Comparison of ENCODE assay signal across 8 cellular contexts in the genomic region with DNA sequence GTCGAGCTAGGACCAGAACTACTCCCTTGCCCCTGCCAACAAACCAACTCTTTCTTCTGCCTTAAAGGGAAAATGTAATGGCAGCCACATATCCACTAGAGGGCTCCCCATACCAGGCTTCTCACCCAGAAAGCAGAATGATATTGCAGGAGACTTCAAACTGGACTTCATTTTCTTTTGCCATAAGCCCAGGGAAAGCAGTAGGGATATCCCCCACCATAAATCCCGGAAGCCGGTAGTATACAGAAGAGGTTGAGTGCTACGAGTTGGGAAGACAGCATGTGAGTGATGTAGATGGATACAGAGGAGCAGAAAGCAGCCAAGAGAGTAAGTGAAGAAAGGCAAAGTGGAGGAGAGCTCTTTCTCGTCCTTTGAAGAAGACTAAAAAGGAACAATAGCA. TPM values are rescaled to one million over a fixed set of nuclear protein-coding genes. Genes with fewer than 3 reads are reported as not detected.
A peak's percentile ranks its signal among the peaks of the same experiment; 100 is the strongest.
DNase-seq lines count a peak whose midpoint lies in the region; ATAC-seq lines count a peak whose summit lies in the region.

No MANE protein-coding gene starts in this region.

- H3K14ac ChIP-seq in trophoblast cell (ENCODE audit: low read length) = no peak overlapping the region

- intact Hi-C loops in activated naive CD4-positive, alpha-beta T cell treated with anti-CD3 and anti-CD28 coated beads for 36 hours (cut with micrococcal nuclease) = loop anchor here (1.0 to 2.0 kb wide), 3 partner anchors 157 to 444 kb away; no protein-coding TSS in a partner anchor
- intact Hi-C loops in aorta (cut with DNase I) = loop anchor here (1.0 to 5.0 kb wide), 3 partner anchors 157 to 258 kb away; no protein-coding TSS in a partner anchor

- H3K9me3 Mint-ChIP-seq in activated naive CD4-positive, alpha-beta T cell treated with anti-CD3 and anti-CD28 coated beads for 36 hours = peaks cover 9% of the 10 kb centered on the region

- ATAC-seq in aorta (ENCODE audit: low FRiP score) (peak; percentile 81), GM21515 (IDR thresholded peaks at IDR 0.05; ENCODE audit: unreplicated experiment) (no peak)

- no peak overlapping the region for H3K27ac Mint-ChIP-seq in activated naive CD4-positive, alpha-beta T cell treated with anti-CD3 and anti-CD28 coated beads for 36 hours

- no CpG with 5 or more reads among the region's 5 CpGs for WGBS in trophoblast cell (ENCODE audit: extremely low coverage, insufficient coverage, insufficient read length)
- WGBS in aorta, 2 donors = 6 to 7% methylated on average over 5 of the region's 5 CpGs

- H3K4me2 ChIP-seq in trophoblast cell (ENCODE audit: low read length) = no peak overlapping the region

- no peak overlapping the region for H3K9ac ChIP-seq in trophoblast cell (ENCODE audit: low read length)

- no peaks in the 10 kb centered on the region for H3K79me2 ChIP-seq in trophoblast cell (ENCODE audit: control insufficient read depth, insufficient read depth, low read length, poor library complexity)

- no peak overlapping the region for H3K18ac ChIP-seq in trophoblast cell (ENCODE audit: low read length)

- CTCF ChIA-PET in activated naive CD4-positive, alpha-beta T cell treated with anti-CD3 and anti-CD28 coated beads for 36 hours (lab: Charles Lee) = interaction anchor here (0.6 to 4.7 kb wide), 32 partner anchors 10 to 267 kb away, joined by 3 to 93 read pairs (median 4); partner anchors contain the start of genes LGALS12, PLAAT4 and PLAAT5

- H3K4ac ChIP-seq in trophoblast cell (ENCODE audit: low read depth, low read length) = no peak overlapping the region

- H3K36me3 Mint-ChIP-seq in activated naive CD4-positive, alpha-beta T cell treated with anti-CD3 and anti-CD28 coated beads for 36 hours (ENCODE audit: low read depth) = no peaks in the 10 kb centered on the region

- H2AFZ ChIP-seq in trophoblast cell (ENCODE audit: insufficient read depth, low read length, poor library complexity) = no peak overlapping the region

- no peaks in the 10 kb centered on the region for H3K79me1 ChIP-seq in trophoblast cell (ENCODE audit: low read length)

- no peak overlapping the region for H3K4me3 Mint-ChIP-seq in activated naive CD4-positive, alpha-beta T cell treated with anti-CD3 and anti-CD28 coated beads for 36 hours

- no peak overlapping the region for H2BK5ac ChIP-seq in trophoblast cell (ENCODE audit: low read depth, low read length, poor library complexity)

- H4K8ac ChIP-seq in trophoblast cell (ENCODE audit: low read depth, low read length) = no peak overlapping the region

- no peak overlapping the region for H3K27ac ChIP-seq in trophoblast cell (ENCODE audit: low read depth, low read length)
- no peak overlapping the region for H3K27ac ChIP-seq in aorta (ENCODE audit: low read depth in 1 of 2, low read length in 2 of 2)

- H2BK12ac ChIP-seq in trophoblast cell (ENCODE audit: low read length) = no peak overlapping the region

- no peaks in the 10 kb centered on the region for H3K36me3 ChIP-seq in trophoblast cell (ENCODE audit: control insufficient read depth in 1 of 2, insufficient read depth in 2 of 2, low read length in 2 of 2)
- no peaks in the 10 kb centered on the region for H3K36me3 ChIP-seq in aorta (ENCODE audit: control insufficient read depth in 1 of 2, insufficient read depth in 2 of 2, low read length in 1 of 2)

- no peak overlapping the region for H2BK120ac ChIP-seq in trophoblast cell (ENCODE audit: insufficient read depth, low read length, poor library complexity)

- H3K27me3 ChIP-seq in trophoblast cell (ENCODE audit: insufficient read depth, low read length) (no peaks in the 10 kb centered on the region), aorta (ENCODE audit: control insufficient read depth in 1 of 2, insufficient read depth in 2 of 2, low read length in 1 of 2) (no peaks in the 10 kb centered on the region)

- H4K91ac ChIP-seq in trophoblast cell (ENCODE audit: low read depth, low read length) = no peak overlapping the region

- in situ Hi-C loops in G401 (cut with HindIII; ENCODE audit: low sequenced_read_pairs) = no loop called here

- H3K4me1 Mint-ChIP-seq in activated naive CD4-positive, alpha-beta T cell treated with anti-CD3 and anti-CD28 coated beads for 36 hours (ENCODE audit: low read depth) = no peaks in the 10 kb centered on the region

- H3K4me1 ChIP-seq in trophoblast cell (ENCODE audit: control insufficient read depth in 1 of 2, insufficient read depth in 2 of 2, low read length in 2 of 2) (no peaks in the 10 kb centered on the region), aorta (ENCODE audit: control insufficient read depth in 1 of 2, insufficient read depth in 2 of 2, low read length in 2 of 2) (no peaks in the 10 kb centered on the region)

- no peaks in the 10 kb centered on the region for H3K9me3 ChIP-seq in trophoblast cell (ENCODE audit: insufficient read depth, low read depth, low read length)
- no peaks in the 10 kb centered on the region for H3K9me3 ChIP-seq in aorta (ENCODE audit: control insufficient read depth, low read length)

- no peaks in the 10 kb centered on the region for H3K27me3 Mint-ChIP-seq in activated naive CD4-positive, alpha-beta T cell treated with anti-CD3 and anti-CD28 coated beads for 36 hours (ENCODE audit: low read depth)

- no peak overlapping the region for H3K4me3 ChIP-seq in trophoblast cell (ENCODE audit: low read depth, low read length)
- no peak overlapping the region for H3K4me3 ChIP-seq in aorta (ENCODE audit: low read length in 2 of 2)

- no peak overlapping the region for H3K23ac ChIP-seq in trophoblast cell (ENCODE audit: low read length)

- DNase-seq in G401 (ENCODE audit: low spot score) (peak; percentile 79), MV-4-11 (lab: John Stamatoyannopoulos, UW) (peak; percentile 76), SHP77 treated with DMSO at 0.1 percent for 48 hours (lab: John Stamatoyannopoulos, UW) (peak; percentile 39), globus pallidus (ENCODE audit: low spot score) (peak; percentile 88), trophoblast cell (peak; percentile 32 to 76), aorta (peak in 1 of 2 donors; percentile 56)
- peak; percentile 65 for DNase-seq in activated naive CD4-positive, alpha-beta T cell treated with anti-CD3 and anti-CD28 coated beads for 36 hours

- no peak overlapping the region for H2AK5ac ChIP-seq in trophoblast cell (ENCODE audit: low read length)

- no peak overlapping the region for H4K12ac ChIP-seq in trophoblast cell (ENCODE audit: low read depth, low read length)

RNA-seq across cellular contexts. Expression of gene PLAAT5, which starts 12.1 kb away (rescaled TPM):
- total RNA-seq in G401 (2014; rRNA removed; shearing (Covaris generic)) = not detected in 2 replicates
- total RNA-seq in activated naive CD4-positive, alpha-beta T cell treated with anti-CD3 and anti-CD28 coated beads for 36 hours = not detected
- polyA plus RNA-seq in trophoblast cell (2013) = 3.1 TPM in 2 replicates
- total RNA-seq in aorta = 1 to 10 TPM in 1 of 2 donors, under 1 TPM in 1; 0.88 to 1.6 TPM
- polyA plus RNA-seq in aorta = under 1 TPM in 1 of 2 donors, not detected in 1; 0.38 TPM

RNA-seq across cellular contexts. Expression of gene LGALS12, which starts 27.0 kb away (rescaled TPM):
- not detected in 2 replicates for total RNA-seq in G401 (2014; rRNA removed; shearing (Covaris generic))
- not detected for total RNA-seq in activated naive CD4-positive, alpha-beta T cell treated with anti-CD3 and anti-CD28 coated beads for 36 hours
- 1.4 and 1.5 TPM in 2 replicates for polyA plus RNA-seq in trophoblast cell (2013)
- total RNA-seq in aorta = 1 to 10 TPM in 1 of 2 donors, under 1 TPM in 1; 0.84 to 1.2 TPM
- polyA plus RNA-seq in aorta = not detected

RNA-seq across cellular contexts. Expression of gene PLAAT4, which starts 57.7 kb away (rescaled TPM):
- total RNA-seq in G401 (2014; rRNA removed; shearing (Covaris generic)) = not detected in 2 replicates
- 10 to 100 TPM; 16.1 to 16.6 TPM for total RNA-seq in activated naive CD4-positive, alpha-beta T cell treated with anti-CD3 and anti-CD28 coated beads for 36 hours
- 0.79 and 0.99 TPM in 2 replicates for polyA plus RNA-seq in trophoblast cell (2013)
- 10 to 100 TPM; 12.4 to 39.8 TPM for total RNA-seq in aorta
- 10 to 100 TPM; 33.1 to 54.3 TPM for polyA plus RNA-seq in aorta

Comparison
In these comparisons a context has a peak if more than half of its experiments do, and no peak if none do; other contexts are left out.
1. RNA of gene PLAAT4, which starts 57.7 kb away (total RNA-seq): 12.4 to 39.8 TPM in aorta and 16.1 to 16.6 TPM in activated naive CD4-positive, alpha-beta T cell treated with anti-CD3 and anti-CD28 coated beads for 36 hours; not detected in G401; every median in the first group is over 10 times any median in the second.